Comparison of ENCODE assay signal across 10 cellular contexts in the genomic region with DNA sequence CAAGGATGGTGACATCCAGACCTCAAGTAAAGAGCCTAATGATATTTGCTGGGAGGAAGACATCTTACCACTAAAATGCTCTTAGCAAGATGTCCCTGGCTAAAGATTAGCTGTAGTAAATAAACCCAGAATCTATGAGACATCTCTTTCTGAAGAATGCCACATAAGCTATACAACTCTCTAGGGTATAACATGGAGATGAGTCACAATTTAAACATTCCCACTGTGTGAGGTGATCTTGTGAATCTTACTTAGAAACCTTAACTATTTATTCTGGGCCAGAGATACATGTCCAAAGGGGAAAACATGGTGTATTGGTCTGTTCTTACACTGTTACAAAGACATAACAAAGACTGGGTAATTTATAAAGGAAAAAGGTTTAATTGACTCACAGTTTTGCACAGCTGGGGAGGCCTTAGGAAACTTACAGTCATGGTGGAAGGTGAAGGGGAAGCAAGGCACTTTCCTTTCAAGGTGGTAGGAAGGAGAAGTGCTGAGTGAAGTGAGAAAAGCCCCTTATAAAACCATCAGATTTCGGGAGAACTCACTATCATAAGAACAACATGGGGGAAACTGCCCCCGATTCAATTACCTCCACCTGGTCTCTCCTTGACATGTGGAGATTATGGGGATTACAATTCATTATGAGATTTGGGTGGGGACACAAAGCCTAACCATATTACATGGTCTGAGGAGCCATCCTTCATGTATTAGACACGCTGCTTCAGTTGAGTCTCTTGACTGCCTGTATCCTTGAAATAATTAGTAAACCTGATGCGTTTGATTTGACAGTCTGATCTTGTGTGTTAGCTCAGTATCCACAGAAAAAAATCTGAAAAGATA. TPM values are rescaled to one million over a fixed set of nuclear protein-coding genes. Genes with fewer than 3 reads are reported as not detected.
DNase-seq lines count a peak whose midpoint lies in the region; ATAC-seq, FAIRE-seq and TF ChIP-seq lines count a peak whose summit lies in the region.
"Had no signal": no experiment of that assay in that cellular context is flagged by ENCODE, and none has a peak within 500 bp of the region (broad histone marks: within the 10 kb centered on the region; RNA-seq: fewer than 3 reads in every experiment).

No MANE protein-coding gene starts in this region.

- ATAC-seq in GM21528 (IDR thresholded peaks at IDR 0.05; ENCODE audit: low FRiP score, unreplicated experiment), result no peak

- H3K27me3 Mint-ChIP-seq in dendritic cell treated with granulocyte-macrophage colony-stimulating factor and Interleukin-4, amounts not matched to agents 40 ng/mL and 50 ng/mL, for 4 days, result no peaks in the 10 kb centered on the region
- no peaks in the 10 kb centered on the region for H3K27me3 Mint-ChIP-seq in osteocyte (ENCODE audit: unreplicated experiment)

- DNase-seq in GM03348 (ENCODE audit: low spot score), result peak; percentile 69
- DNase-seq in NCI-H82 treated with DMSO at 0.1 percent for 48 hours (lab: John Stamatoyannopoulos, UW; ENCODE audit: unreplicated experiment), result peak; percentile 97
- DNase-seq in osteocyte (ENCODE audit: extremely low spot score, unreplicated experiment), result no peak
- DNase-seq in D721Med (ENCODE audit: insufficient read length, low spot score), result no peak
- DNase-seq in MG63, result no peak
- DNase-seq: activated CD8-positive, alpha-beta memory T cell treated with anti-CD3 and anti-CD28 coated beads, Interleukin-2, amount 50 U/mL, for 48 hours; SHP77 had no signal

- no peaks in the 10 kb centered on the region for H3K9me3 ChIP-seq in MG63

- no peak overlapping the region for H3K4me3 ChIP-seq in MG63

- H3K4me3 Mint-ChIP-seq in dendritic cell treated with granulocyte-macrophage colony-stimulating factor and Interleukin-4, amounts not matched to agents 40 ng/mL and 50 ng/mL, for 4 days, result no peak overlapping the region
- no peak overlapping the region for H3K4me3 Mint-ChIP-seq in osteocyte (ENCODE audit: unreplicated experiment)
- H3K4me3 Mint-ChIP-seq: neural crest cell had no signal

- no peaks in the 10 kb centered on the region for H3K27me3 ChIP-seq in MG63

- TF ChIP-seq CTCF in osteocyte (IDR thresholded peaks at IDR 0.05) (no peak), D721Med (IDR thresholded peaks at IDR 0.05; ENCODE audit: insufficient read depth, missing control alignments) (no peak)

- H3K9me3 Mint-ChIP-seq in dendritic cell treated with granulocyte-macrophage colony-stimulating factor and Interleukin-4, amounts not matched to agents 40 ng/mL and 50 ng/mL, for 4 days, result no peaks in the 10 kb centered on the region
- no peaks in the 10 kb centered on the region for H3K9me3 Mint-ChIP-seq in osteocyte (ENCODE audit: unreplicated experiment)
- H3K9me3 Mint-ChIP-seq: neural crest cell had no signal

- no peak for FAIRE-seq in D721Med (lab: Jason Lieb, UNC)

- H3K4me1 Mint-ChIP-seq in dendritic cell treated with granulocyte-macrophage colony-stimulating factor and Interleukin-4, amounts not matched to agents 40 ng/mL and 50 ng/mL, for 4 days (ENCODE audit: low read depth), result peaks cover 33% of the 10 kb centered on the region
- peaks cover 40% of the 10 kb centered on the region for H3K4me1 Mint-ChIP-seq in osteocyte (ENCODE audit: unreplicated experiment)

- intact Hi-C loops in dendritic cell treated with granulocyte-macrophage colony-stimulating factor and Interleukin-4, amounts not matched to agents 40 ng/mL and 50 ng/mL, for 4 days (cut with micrococcal nuclease), result no loop called here

- peaks cover 11% of the 10 kb centered on the region for H3K36me3 ChIP-seq in MG63

- peaks cover 46% of the 10 kb centered on the region for H3K36me3 Mint-ChIP-seq in dendritic cell treated with granulocyte-macrophage colony-stimulating factor and Interleukin-4, amounts not matched to agents 40 ng/mL and 50 ng/mL, for 4 days (ENCODE audit: low read depth)
- peaks cover 31% of the 10 kb centered on the region for H3K36me3 Mint-ChIP-seq in osteocyte (ENCODE audit: unreplicated experiment)

- peak overlapping the region; percentile 30 for H3K27ac Mint-ChIP-seq in dendritic cell treated with granulocyte-macrophage colony-stimulating factor and Interleukin-4, amounts not matched to agents 40 ng/mL and 50 ng/mL, for 4 days
- H3K27ac Mint-ChIP-seq in osteocyte (ENCODE audit: unreplicated experiment), result peak overlapping the region; percentile 92

RNA-seq across cellular contexts. Expression of gene KRCC1, which starts 17.1 kb away (rescaled TPM):
- 20.8 and 22.4 TPM in 2 replicates for total RNA-seq in osteocyte
- total RNA-seq in MG63 (2014; rRNA removed; shearing (Covaris generic); ENCODE audit: low replicate concordance), result 23.5 and 24.8 TPM in 2 replicates

RNA-seq across cellular contexts. Expression of gene RNU2-63P, which starts 22.1 kb away (rescaled TPM):
- 4.7 TPM in 1 of 2 replicates, not detected in the other for total RNA-seq in osteocyte
- not detected in 2 replicates for total RNA-seq in MG63 (2014; rRNA removed; shearing (Covaris generic); ENCODE audit: low replicate concordance)

RNA-seq across cellular contexts. Expression of gene SMYD1, which starts 29.1 kb away (rescaled TPM):
- total RNA-seq in osteocyte, result not detected in 2 replicates
- total RNA-seq in MG63 (2014; rRNA removed; shearing (Covaris generic); ENCODE audit: low replicate concordance), result not detected in 2 replicates
- total RNA-seq: neural crest cell had no signal

Comparison
In these comparisons a context has a peak if more than half of its experiments do, and no peak if none do; other contexts are left out.
1. DNase-seq: peak in GM03348 (single experiment) and NCI-H82 treated with DMSO at 0.1 percent for 48 hours (single experiment); none in osteocyte (single experiment), D721Med (single experiment) and MG63 (single experiment).